In genomic region chr20:37386505-37387201, GRCh38 we compare ENCODE assay signal across 25 cellular contexts. TPM values are rescaled to one million over a fixed set of nuclear protein-coding genes. Genes with fewer than 3 reads are reported as not detected.
DNase-seq lines count a peak whose midpoint lies in the region; ATAC-seq and TF ChIP-seq lines count a peak whose summit lies in the region.
"Had no signal": no experiment of that assay in that cellular context is flagged by ENCODE, and none has a peak within 500 bp of the region (broad histone marks: within the 10 kb centered on the region; RNA-seq: fewer than 3 reads in every experiment).

No MANE protein-coding gene starts in this region.

- no peaks in the 10 kb centered on the region for H3K27me3 Mint-ChIP-seq in Calu3 (ENCODE audit: unreplicated experiment)
- no peaks in the 10 kb centered on the region for H3K27me3 Mint-ChIP-seq in activated T-helper 17 cell treated with anti-CD3 and anti-CD28 coated beads, Interleukin-2, amount 50 U/mL, for 72 hours
- H3K27me3 Mint-ChIP-seq: activated B cell treated with CpG ODN at 0.5 μM for 24 hours; CD8-positive, alpha-beta memory T cell had no signal

- TF ChIP-seq CTCF in Calu3 (IDR thresholded peaks at IDR 0.05; ENCODE audit: unreplicated experiment) (no peak), coronary artery (IDR thresholded peaks at IDR 0.05) (no peak), GM13976 (IDR thresholded peaks at IDR 0.05; ENCODE audit: borderline replicate concordance, control extremely low read depth, extremely low read depth, insufficient read depth, missing control alignments) (no peak)

- no peak overlapping the region for H3K4ac ChIP-seq in trophoblast cell (ENCODE audit: low read depth, low read length)

- no peak overlapping the region for H2AFZ ChIP-seq in trophoblast cell (ENCODE audit: insufficient read depth, low read length, poor library complexity)

- H3K9me3 Mint-ChIP-seq in Calu3 (ENCODE audit: low read depth, unreplicated experiment), result no peaks in the 10 kb centered on the region
- no peaks in the 10 kb centered on the region for H3K9me3 Mint-ChIP-seq in activated T-helper 17 cell treated with anti-CD3 and anti-CD28 coated beads, Interleukin-2, amount 50 U/mL, for 72 hours
- H3K9me3 Mint-ChIP-seq: activated B cell treated with CpG ODN at 0.5 μM for 24 hours; activated naive CD4-positive, alpha-beta T cell treated with anti-CD3 and anti-CD28 coated beads for 36 hours; CD8-positive, alpha-beta memory T cell; HFFc6 had no signal

- CTCF ChIA-PET in Calu3 (lab: Charles Lee), result no interaction called here

- BruUV-seq in Calu3 (replicated peaks; lab: Mats Ljungman, UMichigan), result no TSS peak

- in situ Hi-C loops in GM13976 (cut with MboI; ENCODE audit: low sequenced_read_pairs, unreplicated experiment), result loop anchor here (10.0 kb wide), 1 partner anchor 112 kb away; no protein-coding TSS in a partner anchor

- H3K27me3 ChIP-seq in trophoblast cell (ENCODE audit: insufficient read depth, low read length), result no peaks in the 10 kb centered on the region
- H3K27me3 ChIP-seq: heart right ventricle had no signal

- H3K4me1 Mint-ChIP-seq in Calu3 (ENCODE audit: low read depth, unreplicated experiment), result peaks cover 35% of the 10 kb centered on the region
- H3K4me1 Mint-ChIP-seq in activated T-helper 17 cell treated with anti-CD3 and anti-CD28 coated beads, Interleukin-2, amount 50 U/mL, for 72 hours, result peaks cover 11% of the 10 kb centered on the region

- peaks cover 94 to 95% of the 10 kb centered on the region in 2 experiments for H3K36me3 ChIP-seq in trophoblast cell (ENCODE audit: control insufficient read depth in 1 of 2, insufficient read depth in 2 of 2, low read length in 2 of 2)
- H3K36me3 ChIP-seq: neutrophil had no signal

- H3K79me1 ChIP-seq in trophoblast cell (ENCODE audit: low read length), result peaks cover 4% of the 10 kb centered on the region

- peaks cover 4% of the 10 kb centered on the region for H3K79me2 ChIP-seq in trophoblast cell (ENCODE audit: control insufficient read depth, insufficient read depth, low read length, poor library complexity)

- H3K9ac ChIP-seq in trophoblast cell (ENCODE audit: low read length), result no peak overlapping the region
- H3K9ac ChIP-seq: KMS-11 had no signal

- intact Hi-C loops in Calu3 (cut with micrococcal nuclease; ENCODE audit: unreplicated experiment), result no loop called here

- no CpG with 5 or more reads among the region's 19 CpGs for WGBS in trophoblast cell (ENCODE audit: extremely low coverage, insufficient coverage, insufficient read length)

- H3K9me3 ChIP-seq in trophoblast cell (ENCODE audit: insufficient read depth, low read depth, low read length), result peaks cover 5% of the 10 kb centered on the region
- H3K9me3 ChIP-seq: heart right ventricle, left lung, neutrophil had no signal

- no peak overlapping the region for H4K91ac ChIP-seq in trophoblast cell (ENCODE audit: low read depth, low read length)

- no peaks in the 10 kb centered on the region for H3K4me1 ChIP-seq in trophoblast cell (ENCODE audit: control insufficient read depth in 1 of 2, insufficient read depth in 2 of 2, low read length in 2 of 2)

- no peak overlapping the region for H3K4me3 ChIP-seq in coronary artery
- H3K4me3 ChIP-seq in trophoblast cell (ENCODE audit: low read depth, low read length), result no peak overlapping the region
- H3K4me3 ChIP-seq: heart right ventricle, left lung had no signal

- no peak overlapping the region for H3K4me2 ChIP-seq in trophoblast cell (ENCODE audit: low read length)
- H3K4me2 ChIP-seq: KMS-11 had no signal

- no peak overlapping the region for H4K8ac ChIP-seq in trophoblast cell (ENCODE audit: low read depth, low read length)

- DNase-seq in 8988T (peak; percentile 12), Calu3 (no peak), coronary artery (ENCODE audit: low spot score) (peak; percentile 63), trophoblast cell (no peak), GM13976 (ENCODE audit: low spot score) (no peak), ecto neural progenitor cell (ENCODE audit: low spot score) (no peak)
- DNase-seq: activated B cell treated with CpG ODN at 0.5 μM for 24 hours; activated naive CD4-positive, alpha-beta T cell treated with anti-CD3 and anti-CD28 coated beads for 36 hours; activated T-cell treated with anti-CD3 and anti-CD28 coated beads, Interleukin-2, amount 50 U/mL, for 1 hour; anterior cingulate cortex; CD8-positive, alpha-beta memory T cell; DMS53; GF-D8; heart right ventricle; HFFc6; NCI-H2171 treated with DMSO at 0.1 percent for 48 hours; NCI-H526 treated with DMSO at 0.1 percent for 48 hours; stimulated activated CD4-positive, alpha-beta T cell treated with anti-CD3 and anti-CD28 coated beads, Interleukin-12 subunit alpha, Interleukin-12 subunit beta, amount 100 ng/mL, for 4 hours; stimulated activated CD4-positive, alpha-beta T cell treated with anti-CD3 and anti-CD28 coated beads, Interleukin-4, amount 100 ng/mL, for 4 hours; T1000 had no signal

- no peak overlapping the region for H2BK120ac ChIP-seq in trophoblast cell (ENCODE audit: insufficient read depth, low read length, poor library complexity)

- H3K27ac Mint-ChIP-seq in Calu3 (ENCODE audit: unreplicated experiment), result peak overlapping the region; percentile 8
- H3K27ac Mint-ChIP-seq in activated T-helper 17 cell treated with anti-CD3 and anti-CD28 coated beads, Interleukin-2, amount 50 U/mL, for 72 hours, result no peak overlapping the region
- H3K27ac Mint-ChIP-seq: activated B cell treated with CpG ODN at 0.5 μM for 24 hours; activated naive CD4-positive, alpha-beta T cell treated with anti-CD3 and anti-CD28 coated beads for 36 hours; CD8-positive, alpha-beta memory T cell; HFFc6 had no signal

- peak overlapping the region; percentile 42 for H3K18ac ChIP-seq in trophoblast cell (ENCODE audit: low read length)

- H3K36me3 Mint-ChIP-seq in Calu3 (ENCODE audit: insufficient read depth, unreplicated experiment), result peaks cover 92% of the 10 kb centered on the region
- H3K36me3 Mint-ChIP-seq in activated T-helper 17 cell treated with anti-CD3 and anti-CD28 coated beads, Interleukin-2, amount 50 U/mL, for 72 hours (ENCODE audit: low read depth), result no peaks in the 10 kb centered on the region
- H3K36me3 Mint-ChIP-seq: CD8-positive, alpha-beta memory T cell had no signal

- no peak overlapping the region for H2AK5ac ChIP-seq in trophoblast cell (ENCODE audit: low read length)

- H3K27ac ChIP-seq in coronary artery, result no peak overlapping the region
- H3K27ac ChIP-seq in trophoblast cell (ENCODE audit: low read depth, low read length), result no peak overlapping the region
- H3K27ac ChIP-seq: epithelial cell of prostate, heart right ventricle, KMS-11, left lung, neutrophil had no signal

- no peak overlapping the region for H3K14ac ChIP-seq in trophoblast cell (ENCODE audit: low read length)

- H3K4me3 Mint-ChIP-seq in Calu3 (ENCODE audit: low read depth, unreplicated experiment), result no peak overlapping the region
- H3K4me3 Mint-ChIP-seq in activated T-helper 17 cell treated with anti-CD3 and anti-CD28 coated beads, Interleukin-2, amount 50 U/mL, for 72 hours, result no peak overlapping the region
- H3K4me3 Mint-ChIP-seq: activated B cell treated with CpG ODN at 0.5 μM for 24 hours; activated naive CD4-positive, alpha-beta T cell treated with anti-CD3 and anti-CD28 coated beads for 36 hours; HFFc6 had no signal

- H3K23ac ChIP-seq in trophoblast cell (ENCODE audit: low read length), result no peak overlapping the region

- ATAC-seq in activated T-helper 17 cell treated with anti-CD3 and anti-CD28 coated beads, Interleukin-2, amount 50 U/mL, for 72 hours (replicated peaks), result no peak
- ATAC-seq: heart right ventricle, left lung had no signal

- no peak overlapping the region for H2BK12ac ChIP-seq in trophoblast cell (ENCODE audit: low read length)

- no peak overlapping the region for H4K12ac ChIP-seq in trophoblast cell (ENCODE audit: low read depth, low read length)

- H2BK5ac ChIP-seq in trophoblast cell (ENCODE audit: low read depth, low read length, poor library complexity), result no peak overlapping the region

RNA-seq across cellular contexts. Expression of gene SRC, which starts 40.7 kb away (rescaled TPM):
- total RNA-seq in Calu3 (2022), result 185 and 203 TPM in 2 replicates
- 188 and 198 TPM in 2 replicates for polyA plus RNA-seq in trophoblast cell (2013)
- total RNA-seq in activated T-helper 17 cell treated with anti-CD3 and anti-CD28 coated beads, Interleukin-2, amount 50 U/mL, for 72 hours, result 1 to 10 TPM; 5.1 to 6.4 TPM

Comparison
In these comparisons a context has a peak if more than half of its experiments do, and no peak if none do; other contexts are left out.
1. DNase-seq: peak in 8988T (single experiment) and coronary artery (single experiment); none in Calu3 (single experiment), trophoblast cell (0 of 2), GM13976 (single experiment) and ecto neural progenitor cell (single experiment).
2. RNA of gene SRC, which starts 40.7 kb away (total RNA-seq): 185 to 203 TPM in Calu3; 5.1 to 6.4 TPM in activated T-helper 17 cell treated with anti-CD3 and anti-CD28 coated beads, Interleukin-2, amount 50 U/mL, for 72 hours; every median in the first group is over 10 times any median in the second.